In genomic region chr6:35230498-35230897, GRCh38 we compare ENCODE assay signal across 22 cellular contexts. TPM values are rescaled to one million over a fixed set of nuclear protein-coding genes. Genes with fewer than 3 reads are reported as not detected.
"Had no signal": no experiment of that assay in that cellular context is flagged by ENCODE, and none has a peak within 500 bp of the region (broad histone marks: within the 10 kb centered on the region; RNA-seq: fewer than 3 reads in every experiment).

No MANE protein-coding gene starts in this region.

- H3K27ac Mint-ChIP-seq: activated naive CD8-positive, alpha-beta T cell treated with anti-CD3 and anti-CD28 coated beads for 36 hours; activated T-helper 17 cell treated with anti-CD3 and anti-CD28 coated beads, Interleukin-2, amount 50 U/mL, for 72 hours; effector memory CD8-positive, alpha-beta T cell; mesothelial cell of epicardium; natural killer cell treated with Interleukin-12 subunit alpha and Interleukin-12 subunit beta and Interleukin-15 and Interleukin-18, amount 100 ng/mL, for 72 hours; stimulated activated naive CD8-positive, alpha-beta T cell treated with anti-CD3 and anti-CD28 coated beads, Interleukin-15, amount 100 ng/mL, for 72 hours; WTC11 had no signal

- H3K4me1 Mint-ChIP-seq: activated naive CD8-positive, alpha-beta T cell treated with anti-CD3 and anti-CD28 coated beads for 36 hours; activated T-helper 17 cell treated with anti-CD3 and anti-CD28 coated beads, Interleukin-2, amount 50 U/mL, for 72 hours; immature natural killer cell; mesothelial cell of epicardium; stimulated activated naive CD8-positive, alpha-beta T cell treated with anti-CD3 and anti-CD28 coated beads, Interleukin-15, amount 100 ng/mL, for 72 hours; WTC11 had no signal

- H3K9me3 Mint-ChIP-seq: activated T-helper 17 cell treated with anti-CD3 and anti-CD28 coated beads, Interleukin-2, amount 50 U/mL, for 72 hours; effector memory CD8-positive, alpha-beta T cell; immature natural killer cell; natural killer cell treated with Interleukin-12 subunit alpha and Interleukin-12 subunit beta and Interleukin-15 and Interleukin-18, amount 100 ng/mL, for 72 hours; stimulated activated naive CD8-positive, alpha-beta T cell treated with anti-CD3 and anti-CD28 coated beads, Interleukin-15, amount 100 ng/mL, for 72 hours had no signal

- H3K27ac ChIP-seq: body of pancreas, cardiac muscle cell, hepatocyte, left lung, neutrophil, ovary had no signal

- ATAC-seq: activated T-helper 17 cell treated with anti-CD3 and anti-CD28 coated beads, Interleukin-2, amount 50 U/mL, for 72 hours; body of pancreas; effector memory CD8-positive, alpha-beta T cell; esophagus mucosa; left lung; natural killer cell treated with Interleukin-12 subunit alpha and Interleukin-12 subunit beta and Interleukin-15 and Interleukin-18, amount 100 ng/mL, for 72 hours; stimulated activated naive CD8-positive, alpha-beta T cell treated with anti-CD3 and anti-CD28 coated beads, Interleukin-15, amount 100 ng/mL, for 72 hours; WTC11 had no signal

- H3K4me3 ChIP-seq: body of pancreas, cardiac muscle cell, hepatocyte, left lung, ovary had no signal

- H3K27me3 Mint-ChIP-seq: activated naive CD8-positive, alpha-beta T cell treated with anti-CD3 and anti-CD28 coated beads for 36 hours; activated T-helper 17 cell treated with anti-CD3 and anti-CD28 coated beads, Interleukin-2, amount 50 U/mL, for 72 hours; effector memory CD8-positive, alpha-beta T cell; natural killer cell treated with Interleukin-12 subunit alpha and Interleukin-12 subunit beta and Interleukin-15 and Interleukin-18, amount 100 ng/mL, for 72 hours; stimulated activated naive CD8-positive, alpha-beta T cell treated with anti-CD3 and anti-CD28 coated beads, Interleukin-15, amount 100 ng/mL, for 72 hours had no signal

- H3K36me3 ChIP-seq: left lung, neutrophil, ovary had no signal

- H3K36me3 Mint-ChIP-seq: natural killer cell treated with Interleukin-12 subunit alpha and Interleukin-12 subunit beta and Interleukin-15 and Interleukin-18, amount 100 ng/mL, for 72 hours had no signal

- H3K9me3 ChIP-seq: body of pancreas, left lung, neutrophil, ovary had no signal

- H3K4me3 Mint-ChIP-seq: activated naive CD8-positive, alpha-beta T cell treated with anti-CD3 and anti-CD28 coated beads for 36 hours; activated T-helper 17 cell treated with anti-CD3 and anti-CD28 coated beads, Interleukin-2, amount 50 U/mL, for 72 hours; effector memory CD8-positive, alpha-beta T cell; immature natural killer cell; mesothelial cell of epicardium; natural killer cell treated with Interleukin-12 subunit alpha and Interleukin-12 subunit beta and Interleukin-15 and Interleukin-18, amount 100 ng/mL, for 72 hours; stimulated activated naive CD8-positive, alpha-beta T cell treated with anti-CD3 and anti-CD28 coated beads, Interleukin-15, amount 100 ng/mL, for 72 hours; WTC11 had no signal

- DNase-seq: activated naive CD8-positive, alpha-beta T cell treated with anti-CD3 and anti-CD28 coated beads for 36 hours; activated T-cell treated with anti-CD3 and anti-CD28 coated beads, Interleukin-2, amount 50 U/mL, for 1 hour; effector memory CD8-positive, alpha-beta T cell; glutamatergic neuron; immature natural killer cell; left lung; mammary epithelial cell; stimulated activated CD4-positive, alpha-beta T cell treated with anti-CD3 and anti-CD28 coated beads, Interleukin-1b, Interleukin-23, amount 100 ng/mL, for 48 hours; stimulated activated naive CD8-positive, alpha-beta T cell treated with anti-CD3 and anti-CD28 coated beads, Interleukin-15, amount 100 ng/mL, for 72 hours; T1000; trophoblast cell had no signal

- H3K4me1 ChIP-seq: body of pancreas, left lung had no signal

- H3K27me3 ChIP-seq: body of pancreas, cardiac muscle cell, hepatocyte, left lung, ovary had no signal

RNA-seq across cellular contexts. Expression of gene SCUBE3, which starts 16.7 kb away (rescaled TPM):
- total RNA-seq: activated naive CD8-positive, alpha-beta T cell treated with anti-CD3 and anti-CD28 coated beads for 36 hours; T-helper 1 cell treated with Interleukin-12 subunit alpha and Interleukin-12 subunit beta and Interleukin-4 antibody, amounts not matched to agents 30 ng/mL and 1 ng/mL, for 36 hours had no signal
